8 cellular contexts compared by ENCODE assay signal in genomic region chr14:67674139-67674479, GRCh38. TPM values are rescaled to one million over a fixed set of nuclear protein-coding genes. Genes with fewer than 3 reads are reported as not detected.
DNase-seq lines count a peak whose midpoint lies in the region; ATAC-seq, FAIRE-seq and TF ChIP-seq lines count a peak whose summit lies in the region.

No MANE protein-coding gene starts in this region.

- peaks cover 8% of the 10 kb centered on the region for H3K27me3 Mint-ChIP-seq in glutamatergic neuron (ENCODE audit: unreplicated experiment)

- peaks cover 7% of the 10 kb centered on the region; the same call in 1 of the 2 replicates for H3K36me3 ChIP-seq in ES-I3 (ENCODE audit: insufficient read depth, low read length)

- peak overlapping the region; percentile 78 to 96 for H3K27ac Mint-ChIP-seq in activated naive CD4-positive, alpha-beta T cell treated with anti-CD3 and anti-CD28 coated beads, Interleukin-2, amount 50 U/mL, for 72 hours
- H3K27ac Mint-ChIP-seq in glutamatergic neuron (ENCODE audit: unreplicated experiment): peak overlapping the region; percentile 79

- TF ChIP-seq POLR2A in H54 (IDR thresholded peaks at IDR 0.05; ENCODE audit: low read depth, low read length): peak; percentile 30; the same call in 1 of the 2 replicates

- peak overlapping the region; percentile 96 for H3K4me3 Mint-ChIP-seq in glutamatergic neuron (ENCODE audit: unreplicated experiment)

- peak; percentile 42 for DNase-seq in H54 (ENCODE audit: insufficient read length, low spot score)
- peak; percentile 49 for DNase-seq in LHCN-M2 (ENCODE audit: low read depth)
- peak; percentile 2 for DNase-seq in SHP77 treated with DMSO at 0.1 percent for 48 hours (lab: John Stamatoyannopoulos, UW)
- peak; percentile 64 to 69 for DNase-seq in activated naive CD4-positive, alpha-beta T cell treated with anti-CD3 and anti-CD28 coated beads, Interleukin-2, amount 50 U/mL, for 72 hours (ENCODE audit: low spot score in 2 of 2)
- DNase-seq in glutamatergic neuron: peak; percentile 88
- DNase-seq in nucleus accumbens (lab: John Stamatoyannopoulos, UW): peak in 47 of 56 donors; percentile 12 to 80 (median 59)
- DNase-seq in ureter (ENCODE audit: low spot score): peak; percentile 69

- no peak for FAIRE-seq in H54 (lab: Jason Lieb, UNC)

- no peaks in the 10 kb centered on the region for H3K9me3 Mint-ChIP-seq in activated naive CD4-positive, alpha-beta T cell treated with anti-CD3 and anti-CD28 coated beads, Interleukin-2, amount 50 U/mL, for 72 hours
- H3K9me3 Mint-ChIP-seq in glutamatergic neuron (ENCODE audit: unreplicated experiment): peaks cover 7% of the 10 kb centered on the region

- H3K4me1 ChIP-seq in ES-I3 (ENCODE audit: insufficient read depth, low read length): peaks cover 6% of the 10 kb centered on the region; the same call in 1 of the 2 replicates

- peaks cover 0 to 4% of the 10 kb centered on the region in 2 donors for H3K36me3 Mint-ChIP-seq in activated naive CD4-positive, alpha-beta T cell treated with anti-CD3 and anti-CD28 coated beads, Interleukin-2, amount 50 U/mL, for 72 hours
- no peaks in the 10 kb centered on the region for H3K36me3 Mint-ChIP-seq in glutamatergic neuron (ENCODE audit: unreplicated experiment)

- H3K9me3 ChIP-seq in ES-I3 (ENCODE audit: control insufficient read depth, insufficient read depth, low read length): no peaks in the 10 kb centered on the region

- H3K4me1 Mint-ChIP-seq in glutamatergic neuron (ENCODE audit: low read depth, unreplicated experiment): peaks cover 15% of the 10 kb centered on the region

- peak overlapping the region; percentile 95 for H3K9ac ChIP-seq in ES-I3 (ENCODE audit: low read depth, low read length)

- peak; percentile 75 to 85 for ATAC-seq in activated naive CD4-positive, alpha-beta T cell treated with anti-CD3 and anti-CD28 coated beads, Interleukin-2, amount 50 U/mL, for 72 hours

- no peak for TF ChIP-seq CTCF in glutamatergic neuron (IDR thresholded peaks at IDR 0.05; ENCODE audit: partially characterized antibody, unreplicated experiment)

RNA-seq across cellular contexts. Expression of gene VTI1B, which starts 0.3 kb away (rescaled TPM):
- total RNA-seq in LHCN-M2 (2014; rRNA removed) (48.7 and 52.8 TPM in 2 replicates), glutamatergic neuron (ENCODE audit: unreplicated experiment) (77.7 TPM), ureter (108 TPM)
- polyA plus RNA-seq in LHCN-M2 (2012): 121 TPM
- total RNA-seq in activated naive CD4-positive, alpha-beta T cell treated with anti-CD3 and anti-CD28 coated beads, Interleukin-2, amount 50 U/mL, for 72 hours: 10 to 100 TPM; 24.7 to 71.1 TPM

RNA-seq across cellular contexts. Expression of gene RDH11, which starts 21.5 kb away (rescaled TPM):
- 69.7 and 78.0 TPM in 2 replicates for total RNA-seq in LHCN-M2 (2014; rRNA removed)
- 32.8 TPM for polyA plus RNA-seq in LHCN-M2 (2012)
- 10 to 100 TPM; 41.5 to 54.6 TPM for total RNA-seq in activated naive CD4-positive, alpha-beta T cell treated with anti-CD3 and anti-CD28 coated beads, Interleukin-2, amount 50 U/mL, for 72 hours
- 94.7 TPM for total RNA-seq in glutamatergic neuron (ENCODE audit: unreplicated experiment)
- 62.1 TPM for total RNA-seq in ureter

RNA-seq across cellular contexts. Expression of gene RDH12, which starts 27.6 kb away (rescaled TPM):
- total RNA-seq in LHCN-M2 (2014; rRNA removed) (not detected in 2 replicates), glutamatergic neuron (ENCODE audit: unreplicated experiment) (0.22 TPM), ureter (0.21 TPM)
- polyA plus RNA-seq in LHCN-M2 (2012): not detected
- not detected for total RNA-seq in activated naive CD4-positive, alpha-beta T cell treated with anti-CD3 and anti-CD28 coated beads, Interleukin-2, amount 50 U/mL, for 72 hours

RNA-seq across cellular contexts. Expression of gene ARG2, which starts 54.4 kb away (rescaled TPM):
- total RNA-seq in LHCN-M2 (2014; rRNA removed): 0.80 and 3.1 TPM in 2 replicates
- polyA plus RNA-seq in LHCN-M2 (2012): 0.80 TPM
- total RNA-seq in activated naive CD4-positive, alpha-beta T cell treated with anti-CD3 and anti-CD28 coated beads, Interleukin-2, amount 50 U/mL, for 72 hours: 10 to 100 TPM; 22.4 to 41.5 TPM
- total RNA-seq in glutamatergic neuron (ENCODE audit: unreplicated experiment): 78.7 TPM
- total RNA-seq in ureter: 6.0 TPM

Comparison
In these comparisons a context has a peak if more than half of its experiments do, and no peak if none do; other contexts are left out.
1. Peak in every context shown above with its lines: DNase-seq and ATAC-seq.
2. DNase-seq: peak in every context shown above with its lines; median percentile 88 in glutamatergic neuron; 69 in ureter; 66 in activated naive CD4-positive, alpha-beta T cell treated with anti-CD3 and anti-CD28 coated beads, Interleukin-2, amount 50 U/mL, for 72 hours; 59 in nucleus accumbens; 49 in LHCN-M2; 42 in H54; 2 in SHP77 treated with DMSO at 0.1 percent for 48 hours.